Comparison of ENCODE assay signal across 9 cellular contexts in genomic region chr6:150142304-150142656, GRCh38. TPM values are rescaled to one million over a fixed set of nuclear protein-coding genes. Genes with fewer than 3 reads are reported as not detected.
A peak's percentile ranks its signal among the peaks of the same experiment; 100 is the strongest.
DNase-seq lines count a peak whose midpoint lies in the region; ATAC-seq, FAIRE-seq and TF ChIP-seq lines count a peak whose summit lies in the region.
"Had no signal": no experiment of that assay in that cellular context is flagged by ENCODE, and none has a peak within 500 bp of the region (broad histone marks: within the 10 kb centered on the region; RNA-seq: fewer than 3 reads in every experiment).

No MANE protein-coding gene starts in this region.

- H3K4me1 ChIP-seq in IMR-90 (ENCODE audit: control insufficient read depth, insufficient read depth, low read length) (no peaks in the 10 kb centered on the region; the same call in 1 of the 2 replicates), kidney (ENCODE audit: control insufficient read depth in 1 of 2, insufficient read depth in 1 of 2, low read depth in 1 of 2, low read length in 2 of 2) (peaks cover 2 to 4% of the 10 kb centered on the region in 2 donors), thoracic aorta (ENCODE audit: control insufficient read depth in 1 of 2, low read depth in 2 of 2) (peaks cover 10 to 25% of the 10 kb centered on the region in 2 donors), BE2C (no peaks in the 10 kb centered on the region), HepG2 (ENCODE audit: insufficient read depth, low read length) (no peaks in the 10 kb centered on the region)

- H3K4me2 ChIP-seq in IMR-90 (ENCODE audit: low read depth, low read length), result peak overlapping the region; percentile 22; the same call in 1 of the 2 replicates
- no peak overlapping the region for H3K4me2 ChIP-seq in HepG2 (ENCODE audit: low read depth, low read length)

- H3K9me3 ChIP-seq in IMR-90 (ENCODE audit: control insufficient read depth, insufficient read depth, low read length), result no peaks in the 10 kb centered on the region; the same call in 1 of the 2 replicates
- no peaks in the 10 kb centered on the region for H3K9me3 ChIP-seq in kidney (ENCODE audit: control insufficient read depth in 1 of 2, low read length in 2 of 2)
- no peaks in the 10 kb centered on the region for H3K9me3 ChIP-seq in thoracic aorta
- no peaks in the 10 kb centered on the region for H3K9me3 ChIP-seq in BE2C
- no peaks in the 10 kb centered on the region for H3K9me3 ChIP-seq in HepG2 (ENCODE audit: low read length)

- CTCF ChIA-PET in IMR-90 (lab: Yijun Ruan, JAX) (no interaction called here), HepG2 (lab: Yijun Ruan, JAX; ENCODE audit: low intra/inter-chr PET ratio, low total read pairs) (no interaction called here)

- H4K20me1 ChIP-seq in IMR-90 (ENCODE audit: insufficient read depth, low read length), result no peaks in the 10 kb centered on the region
- H4K20me1 ChIP-seq in HepG2 (ENCODE audit: insufficient read depth, low read length), result no peaks in the 10 kb centered on the region

- H3K9me1 ChIP-seq in IMR-90 (ENCODE audit: insufficient read depth, low read length), result no peaks in the 10 kb centered on the region

- TF ChIP-seq EP300 in HepG2 (IDR thresholded peaks at IDR 0.05; ENCODE audit: low read depth in 2 of 2, low read length in 2 of 2) (no peak), HepG2 (CRISPR knock-in tag; IDR thresholded peaks at IDR 0.05; ENCODE audit: borderline replicate concordance) (no peak)

- dilution Hi-C loops in IMR-90 (cut with HindIII; ENCODE audit: low sequenced_read_pairs, unreplicated experiment), result no loop called here

- WGBS in IMR-90 (ENCODE audit: extremely low coverage in 2 of 2, insufficient read length in 1 of 2), 2 experiments, result 0% methylated on average over 4 of the region's 19 CpGs; no CpG with 5 or more reads in 1 of the 2 experiments
- 16% methylated on average over 16 of the region's 19 CpGs for whole genome bisulfite sequencing in HepG2 (ENCODE audit: low lambda C conversion rate)

- peak; percentile 48 for ATAC-seq in IMR-90 (ENCODE audit: low read depth)
- no peak for ATAC-seq in thoracic aorta (ENCODE audit: insufficient number of reproducible peaks, low FRiP score, low read depth)
- no peak for ATAC-seq in GM21423 (IDR thresholded peaks at IDR 0.05; ENCODE audit: unreplicated experiment)
- ATAC-seq in HepG2, result no peak

- H4K5ac ChIP-seq in IMR-90 (ENCODE audit: low read depth, low read length), result no peak overlapping the region

- no peak overlapping the region for H2BK5ac ChIP-seq in IMR-90 (ENCODE audit: low read depth, low read length, poor library complexity, severe bottlenecking)

- intact Hi-C loops in IMR-90 (cut with micrococcal nuclease) (no loop called here), kidney (cut with DNase I) (no loop called here), HepG2 (cut with micrococcal nuclease; ENCODE audit: unreplicated experiment) (no loop called here)

- no peak for TF ChIP-seq CTCF in AG09309 (IDR thresholded peaks at IDR 0.05; ENCODE audit: control insufficient read depth, insufficient read depth, low read depth, low read length, missing control alignments)
- no peak for TF ChIP-seq CTCF in IMR-90 (conservative IDR thresholded peaks at IDR 0.05; ENCODE audit: low read depth, low read length)
- no peak for TF ChIP-seq CTCF in kidney (IDR thresholded peaks at IDR 0.05; ENCODE audit: borderline replicate concordance, extremely low read depth, insufficient read depth)
- TF ChIP-seq CTCF in thoracic aorta (IDR thresholded peaks at IDR 0.05), result no peak
- TF ChIP-seq CTCF in BE2C (IDR thresholded peaks at IDR 0.05; ENCODE audit: low read depth, low read length), result no peak
- no peak for TF ChIP-seq CTCF in HepG2 (CRISPR knock-in tag; IDR thresholded peaks at IDR 0.05)

- POLR2A ChIA-PET in IMR-90 (lab: Charles Lee; ENCODE audit: unreplicated experiment) (no interaction called here), HepG2 (lab: Yijun Ruan, JAX) (no interaction called here)

- peak; percentile 56 for DNase-seq in AG09309 (ENCODE audit: low read depth)
- no peak for DNase-seq in IMR-90
- DNase-seq in astrocyte of the hippocampus (ENCODE audit: low read depth, low spot score), result peak; percentile 61
- no peak for DNase-seq in kidney
- DNase-seq in thoracic aorta (ENCODE audit: low spot score), result no peak
- DNase-seq in BE2C, result no peak
- no peak for DNase-seq in HepG2 (ENCODE audit: low spot score)

- BruUV-seq in IMR-90 (replicated peaks; lab: Mats Ljungman, UMichigan) (no TSS peak), HepG2 (replicated peaks; lab: Mats Ljungman, UMichigan) (no TSS peak)

- peak overlapping the region; percentile 55 for H3K4me3 ChIP-seq in AG09309 (ENCODE audit: control insufficient read depth, low read depth, low read length)
- no peak overlapping the region for H3K4me3 ChIP-seq in IMR-90 (ENCODE audit: insufficient read depth, low read depth, low read length)
- peak overlapping the region; percentile 1 to 47 for H3K4me3 ChIP-seq in kidney (ENCODE audit: low read length in 2 of 2)
- peak overlapping the region; percentile 69 for H3K4me3 ChIP-seq in thoracic aorta
- H3K4me3 ChIP-seq in BE2C (ENCODE audit: low read depth, low read length), result no peak overlapping the region
- H3K4me3 ChIP-seq in HepG2 (replicated peaks in 1 of 3; ENCODE audit: insufficient read depth in 1 of 3, low read depth in 2 of 3, low read length in 3 of 3), result no peak overlapping the region

- no peak overlapping the region for H4K91ac ChIP-seq in IMR-90 (ENCODE audit: insufficient read depth, low read depth, low read length)

- no peak overlapping the region for H2BK15ac ChIP-seq in IMR-90 (ENCODE audit: low read depth, low read length)

- H3K18ac ChIP-seq in IMR-90 (ENCODE audit: low read depth, low read length), result no peak overlapping the region

- no peak overlapping the region for H2AK5ac ChIP-seq in IMR-90 (ENCODE audit: low read depth, low read length)

- H2AFZ ChIP-seq in IMR-90 (replicated peaks; ENCODE audit: low read length, poor library complexity), result peak overlapping the region; percentile 61
- H2AFZ ChIP-seq in HepG2 (ENCODE audit: low read length), result no peak overlapping the region

- FAIRE-seq in kidney (lab: Jason Lieb, UNC) (no peak), HepG2 (lab: Jason Lieb, UNC) (no peak)

- TF ChIP-seq POLR2A in IMR-90 (IDR thresholded peaks at IDR 0.05; ENCODE audit: low read depth, low read length), result no peak
- TF ChIP-seq POLR2A in HepG2 (IDR thresholded peaks at IDR 0.05; ENCODE audit: insufficient read depth in 1 of 2, low read depth in 2 of 2, low read length in 2 of 2), result no peak

- H4K8ac ChIP-seq in IMR-90 (ENCODE audit: low read depth in 2 of 2, low read length in 2 of 2), result no peak overlapping the region

- H3K56ac ChIP-seq in IMR-90 (ENCODE audit: extremely low read depth, insufficient read depth, low read length), result no peak overlapping the region

- H3K27ac ChIP-seq in IMR-90 (ENCODE audit: insufficient read depth, low read length) (no peak overlapping the region), kidney (ENCODE audit: low read depth in 2 of 2, low read length in 2 of 2) (no peak overlapping the region), thoracic aorta (no peak overlapping the region), HepG2 (ENCODE audit: extremely low read length, insufficient read depth, low read length) (no peak overlapping the region)

- H3K36me3 ChIP-seq in IMR-90 (ENCODE audit: control insufficient read depth, insufficient read depth, low read length) (no peaks in the 10 kb centered on the region), kidney (ENCODE audit: control insufficient read depth in 1 of 2, insufficient read depth in 2 of 2, low read length in 2 of 2) (no peaks in the 10 kb centered on the region), thoracic aorta (no peaks in the 10 kb centered on the region), BE2C (no peaks in the 10 kb centered on the region), HepG2 (replicated peaks in 1 of 2; ENCODE audit: control insufficient read depth in 1 of 2, insufficient read depth in 2 of 2, low read length in 2 of 2) (no peaks in the 10 kb centered on the region)

- H3K27me3 ChIP-seq in IMR-90 (ENCODE audit: control insufficient read depth, insufficient read depth, low read length) (peaks cover 48% of the 10 kb centered on the region), thoracic aorta (replicated peaks; ENCODE audit: insufficient read depth) (peaks cover 11% of the 10 kb centered on the region), BE2C (peaks cover 74% of the 10 kb centered on the region), HepG2 (ENCODE audit: control insufficient read depth in 1 of 2, insufficient read depth in 2 of 2, low read length in 2 of 2) (peaks cover 4 to 52% of the 10 kb centered on the region in 2 experiments)

- H2AK9ac ChIP-seq in IMR-90 (replicated peaks; ENCODE audit: low read depth, low read length, poor library complexity), result no peak overlapping the region

- no peak overlapping the region for H3K14ac ChIP-seq in IMR-90 (replicated peaks; ENCODE audit: low read depth, low read length)

- in situ Hi-C loops in IMR-90 (cut with MboI; ENCODE audit: low sequenced_read_pairs) (no loop called here), HepG2 (cut with HindIII; ENCODE audit: extremely low pct_ligation_motif_present, low pct_unique_long_range_greater_than_20kb) (no loop called here)

- no peak overlapping the region for H3K4ac ChIP-seq in IMR-90 (ENCODE audit: low read depth, low read length)

- no peaks in the 10 kb centered on the region for H3K79me2 ChIP-seq in HepG2 (ENCODE audit: insufficient read depth, low read length)

- no peak for TF ChIP-seq RAD21 in IMR-90 (IDR thresholded peaks at IDR 0.05; ENCODE audit: low read length)
- TF ChIP-seq RAD21 in HepG2 (CRISPR knock-in tag; IDR thresholded peaks at IDR 0.05), result no peak

- no peak overlapping the region for H2BK120ac ChIP-seq in IMR-90 (ENCODE audit: low read depth, low read length)

- H3K23ac ChIP-seq in IMR-90 (ENCODE audit: low read depth, low read length), result no peak overlapping the region; the same call in 1 of the 2 replicates

- H3K9ac ChIP-seq in IMR-90 (ENCODE audit: low read depth, low read length) (no peak overlapping the region), kidney (ENCODE audit: low read length in 2 of 2) (no peak overlapping the region), HepG2 (ENCODE audit: insufficient read depth, low read depth, low read length) (no peak overlapping the region)

- H3K79me1 ChIP-seq in IMR-90 (ENCODE audit: low read depth in 1 of 2, low read length in 2 of 2), result no peaks in the 10 kb centered on the region

- no peak overlapping the region for H2BK20ac ChIP-seq in IMR-90 (ENCODE audit: low read depth, low read length)

RNA-seq across cellular contexts. Expression of gene PPP1R14C, which starts 0.6 kb away (rescaled TPM):
- total RNA-seq in IMR-90 (2012; rRNA removed), result not detected in 2 replicates
- polyA plus RNA-seq in IMR-90 (2012; rRNA removed), result not detected in 2 replicates
- polyA plus RNA-seq in IMR-90 (2012; cell fraction: cytosol; rRNA removed), result not detected in 2 replicates
- polyA plus RNA-seq in IMR-90 (2012; cell fraction: nucleus; rRNA removed; ENCODE audit: low replicate concordance), result not detected in 2 replicates
- 15.8 TPM for total RNA-seq in kidney
- 6.5 TPM for polyA plus RNA-seq in kidney (ENCODE audit: insufficient read depth, low read depth, low replicate concordance)
- total RNA-seq in thoracic aorta, result 1 to 10 TPM in 1 of 2 donors, under 1 TPM in 1; 0.95 to 1.3 TPM
- polyA plus RNA-seq in BE2C (2012; ENCODE audit: insufficient read depth, insufficient read length, low read depth), result not detected
- total RNA-seq in HepG2 (2016; rRNA removed; fragmentation: Illumina TruSeq; extraction: Trizol), result not detected in 2 replicates
- not detected in 2 replicates for total RNA-seq in HepG2 (2016; cell fraction: cytosol; rRNA removed; fragmentation: Illumina TruSeq; extraction: Trizol; ENCODE audit: low read depth)
- not detected in 2 replicates for total RNA-seq in HepG2 (2016; cell fraction: insoluble cytoplasmic fraction; rRNA removed; fragmentation: Illumina TruSeq; extraction: Trizol)
- total RNA-seq in HepG2 (2016; cell fraction: membrane; rRNA removed; fragmentation: Illumina TruSeq; extraction: Trizol), result not detected in 2 replicates
- total RNA-seq in HepG2 (2016; cell fraction: nucleus; rRNA removed; fragmentation: Illumina TruSeq; extraction: Trizol), result not detected in 2 replicates
- not detected in 2 replicates for polyA plus RNA-seq in HepG2 (2011; rRNA removed)
- polyA plus RNA-seq in HepG2 (2011; cell fraction: cytosol; rRNA removed), result not detected in 2 replicates
- not detected in 2 replicates for polyA plus RNA-seq in HepG2 (2011; cell fraction: nucleus; rRNA removed)
- polyA plus RNA-seq in HepG2 (2012), result not detected in 2 replicates
- not detected in 2 replicates for polyA plus RNA-seq in HepG2 (2016; cell fraction: cytosol; fragmentation: Illumina TruSeq; extraction: Trizol; ENCODE audit: low read depth)
- polyA plus RNA-seq in HepG2 (2016; cell fraction: insoluble cytoplasmic fraction; fragmentation: Illumina TruSeq; extraction: Trizol; ENCODE audit: low read depth), result not detected in 2 replicates
- not detected in 2 replicates for polyA plus RNA-seq in HepG2 (2016; cell fraction: membrane; fragmentation: Illumina TruSeq; extraction: Trizol; ENCODE audit: low read depth)
- polyA plus RNA-seq in HepG2 (2016; cell fraction: nucleus; fragmentation: Illumina TruSeq; extraction: Trizol; ENCODE audit: insufficient read depth, low read depth), result not detected in 2 replicates
- not detected in 2 replicates for polyA minus RNA-seq in HepG2 (2011; rRNA and poly(A)+ RNA removed; ENCODE audit: low replicate concordance)
- not detected in 2 replicates for polyA minus RNA-seq in HepG2 (2011; cell fraction: cytosol; rRNA and poly(A)+ RNA removed)
- not detected in 2 replicates for polyA minus RNA-seq in HepG2 (2011; cell fraction: nucleus; rRNA and poly(A)+ RNA removed)
- total RNA-seq: fibroblast of villous mesenchyme had no signal

Comparison
In these comparisons a context has a peak if more than half of its experiments do, and no peak if none do; other contexts are left out.
1. DNase-seq: peak in AG09309 (single experiment) and astrocyte of the hippocampus (single experiment); none in IMR-90 (single experiment), kidney (single experiment), thoracic aorta (single experiment), BE2C (single experiment) and HepG2 (single experiment).
2. H3K4me3 ChIP-seq: peak in AG09309 (single experiment), kidney (2 of 2) and thoracic aorta (single experiment); none in IMR-90 (single experiment), BE2C (single experiment) and HepG2 (0 of 3).